Comparison of ENCODE assay signal across 17 cellular contexts in the genomic region with DNA sequence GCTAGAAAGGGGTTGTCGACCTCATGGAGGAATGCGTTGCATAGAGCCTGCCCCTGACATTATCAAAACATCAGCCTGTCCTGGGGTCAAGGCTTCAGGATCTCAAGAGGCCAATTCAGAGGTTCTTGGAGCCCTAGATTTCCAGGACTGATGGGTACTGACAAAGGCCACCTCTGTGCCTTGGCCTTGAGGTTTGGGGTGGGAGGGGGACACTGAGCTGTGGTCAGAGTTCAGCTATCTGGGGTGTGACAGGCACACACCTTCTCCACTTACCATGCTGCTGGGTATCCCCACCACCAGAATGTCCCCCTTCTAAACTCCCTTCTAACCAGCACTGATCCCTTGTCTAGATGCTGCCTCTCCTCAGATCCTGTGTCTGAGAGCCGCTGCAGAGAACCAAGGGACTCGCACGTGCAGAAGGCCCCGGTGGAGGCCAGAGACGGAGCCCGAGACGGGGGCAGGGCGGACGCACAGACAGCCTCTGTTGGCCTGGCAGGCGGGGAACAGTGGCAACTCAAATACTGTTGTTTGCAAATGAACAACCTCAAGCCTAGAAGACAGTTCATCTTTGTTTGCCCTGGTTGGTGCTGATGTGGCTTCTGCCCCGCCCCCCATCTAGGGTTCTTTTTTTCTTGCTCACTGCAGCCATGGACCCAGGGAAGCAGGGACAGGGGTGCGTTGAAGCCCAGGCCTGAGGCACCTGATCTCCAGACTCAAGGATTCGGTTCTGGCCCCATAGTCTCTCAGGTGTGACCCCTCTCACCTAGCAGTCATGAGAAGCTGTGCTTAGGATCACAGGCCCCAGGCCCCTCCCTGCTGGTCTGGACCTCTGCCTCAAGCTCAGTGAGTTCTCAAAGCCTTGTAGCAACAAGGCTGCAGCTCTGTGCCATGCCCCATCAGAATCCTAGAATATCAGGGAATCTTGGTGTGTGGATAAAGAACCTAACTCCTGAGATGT. TPM values are rescaled to one million over a fixed set of nuclear protein-coding genes. Genes with fewer than 3 reads are reported as not detected.
DNase-seq lines count a peak whose midpoint lies in the region; ATAC-seq, FAIRE-seq and TF ChIP-seq lines count a peak whose summit lies in the region.
"Had no signal": no experiment of that assay in that cellular context is flagged by ENCODE, and none has a peak within 500 bp of the region (broad histone marks: within the 10 kb centered on the region; RNA-seq: fewer than 3 reads in every experiment).

No MANE protein-coding gene starts in this region.

- H3K36me3 ChIP-seq in left ventricle myocardium inferior (no peaks in the 10 kb centered on the region), HepG2 (replicated peaks in 1 of 2; ENCODE audit: control insufficient read depth in 1 of 2, insufficient read depth in 2 of 2, low read length in 2 of 2) (no peaks in the 10 kb centered on the region)
- H3K36me3 ChIP-seq: colonic mucosa, pancreas, upper lobe of left lung had no signal

- TF ChIP-seq EP300 in HepG2 (IDR thresholded peaks at IDR 0.05; ENCODE audit: low read depth in 2 of 2, low read length in 2 of 2), result peak; percentile 49 to 75; a peak in 3 of 4 replicates
- peak; percentile 65; the same call in 1 of the 2 replicates for TF ChIP-seq EP300 in HepG2 (CRISPR knock-in tag; IDR thresholded peaks at IDR 0.05; ENCODE audit: borderline replicate concordance)

- no TSS peak for BruUV-seq in HepG2 (replicated peaks; lab: Mats Ljungman, UMichigan)

- H3K4me2 ChIP-seq in HepG2 (ENCODE audit: low read depth, low read length), result peak overlapping the region; percentile 79
- H3K4me2 ChIP-seq: A549 had no signal

- ATAC-seq in Right ventricle myocardium superior (ENCODE audit: poor library complexity), result no peak
- peak; percentile 76 for ATAC-seq in HepG2
- ATAC-seq in sciatic nerve, result peak; percentile 2
- no peak for ATAC-seq in GM19023 (IDR thresholded peaks at IDR 0.05; ENCODE audit: unreplicated experiment)
- ATAC-seq in HG02763 (IDR thresholded peaks at IDR 0.05; ENCODE audit: unreplicated experiment), result no peak
- ATAC-seq: A549 had no signal

- no peak for TF ChIP-seq RAD21 in HepG2 (CRISPR knock-in tag; IDR thresholded peaks at IDR 0.05)

- no peak for DNase-seq in left ventricle myocardium inferior
- DNase-seq in Right ventricle myocardium superior, result no peak
- peak; percentile 87 for DNase-seq in HepG2 (ENCODE audit: low spot score)
- peak; percentile 57 for DNase-seq in sciatic nerve (ENCODE audit: low spot score)
- no peak for DNase-seq in mucosa of gallbladder (ENCODE audit: low spot score)
- no peak for DNase-seq in activated naive CD4-positive, alpha-beta T cell treated with anti-CD3 and anti-CD28 coated beads for 36 hours
- DNase-seq: CD4-positive, alpha-beta memory T cell; colonic mucosa; NCI-H187; NCI-H524 treated with DMSO at 0.1 percent for 48 hours; pancreas; stimulated activated CD4-positive, alpha-beta T cell treated with anti-CD3 and anti-CD28 coated beads, Interleukin-15, amount 100 ng/mL, for 24 hours had no signal

- H3K27ac ChIP-seq in left ventricle myocardium inferior (replicated peaks) (peak overlapping the region; percentile 77), HepG2 (ENCODE audit: extremely low read length, insufficient read depth, low read length) (peak overlapping the region; percentile 14)
- H3K27ac ChIP-seq: colonic mucosa, pancreas had no signal

- H3K36me3 Mint-ChIP-seq in activated naive CD4-positive, alpha-beta T cell treated with anti-CD3 and anti-CD28 coated beads for 36 hours (ENCODE audit: low read depth), result no peaks in the 10 kb centered on the region
- H3K36me3 Mint-ChIP-seq: CD4-positive, alpha-beta memory T cell had no signal

- in situ Hi-C loops in HepG2 (cut with HindIII; ENCODE audit: extremely low pct_ligation_motif_present, low pct_unique_long_range_greater_than_20kb), result no loop called here

- peak overlapping the region; percentile 31 for H3K9ac ChIP-seq in HepG2 (ENCODE audit: insufficient read depth, low read depth, low read length)

- TF ChIP-seq POLR2A in HepG2 (IDR thresholded peaks at IDR 0.05; ENCODE audit: insufficient read depth in 1 of 2, low read depth in 2 of 2, low read length in 2 of 2), result no peak

- H3K27me3 Mint-ChIP-seq in activated naive CD4-positive, alpha-beta T cell treated with anti-CD3 and anti-CD28 coated beads for 36 hours (ENCODE audit: low read depth), result no peaks in the 10 kb centered on the region
- H3K27me3 Mint-ChIP-seq: CD4-positive, alpha-beta memory T cell had no signal

- peak; percentile 91 for FAIRE-seq in HepG2 (lab: Jason Lieb, UNC)
- FAIRE-seq: A549, pancreas, RCC 7860 had no signal

- no peaks in the 10 kb centered on the region for H3K27me3 ChIP-seq in left ventricle myocardium inferior (ENCODE audit: low read depth)
- H3K27me3 ChIP-seq in HepG2 (ENCODE audit: control insufficient read depth in 1 of 2, insufficient read depth in 2 of 2, low read length in 2 of 2), result peaks cover 0 to under 1% of the 10 kb centered on the region in 2 experiments; a peak in 2 of 5 replicates
- H3K27me3 ChIP-seq: colonic mucosa, pancreas, upper lobe of left lung had no signal

- H3K4me1 ChIP-seq in left ventricle myocardium inferior, result peaks cover 31% of the 10 kb centered on the region
- H3K4me1 ChIP-seq in HepG2 (ENCODE audit: insufficient read depth, low read length), result peaks cover 97% of the 10 kb centered on the region
- H3K4me1 ChIP-seq: colonic mucosa, pancreas had no signal

- TF ChIP-seq CTCF in left ventricle myocardium inferior (IDR thresholded peaks at IDR 0.05; ENCODE audit: borderline replicate concordance) (no peak), HepG2 (CRISPR knock-in tag; IDR thresholded peaks at IDR 0.05) (0 out of 2 replicates have a peak, but pooled peaks have one; percentile 3)

- no peak overlapping the region for H3K4me3 Mint-ChIP-seq in activated naive CD4-positive, alpha-beta T cell treated with anti-CD3 and anti-CD28 coated beads for 36 hours
- H3K4me3 Mint-ChIP-seq: CD4-positive, alpha-beta memory T cell had no signal

- H2AFZ ChIP-seq in HepG2 (ENCODE audit: low read length), result no peak overlapping the region

- H3K9me3 ChIP-seq in left ventricle myocardium inferior (replicated peaks) (no peaks in the 10 kb centered on the region), HepG2 (ENCODE audit: low read length) (no peaks in the 10 kb centered on the region)
- H3K9me3 ChIP-seq: A549, colonic mucosa, pancreas, upper lobe of left lung had no signal

- H3K79me2 ChIP-seq in HepG2 (ENCODE audit: insufficient read depth, low read length), result no peaks in the 10 kb centered on the region

- CTCF ChIA-PET in HepG2 (lab: Yijun Ruan, JAX; ENCODE audit: low intra/inter-chr PET ratio, low total read pairs), result no interaction called here
- CTCF ChIA-PET in activated naive CD4-positive, alpha-beta T cell treated with anti-CD3 and anti-CD28 coated beads for 36 hours (lab: Charles Lee), result no interaction called here

- no peak overlapping the region for H3K27ac Mint-ChIP-seq in activated naive CD4-positive, alpha-beta T cell treated with anti-CD3 and anti-CD28 coated beads for 36 hours

- WGBS in HepG2 (ENCODE audit: low lambda C conversion rate), result 0% methylated on average over 6 of the region's 15 CpGs

- no peak overlapping the region for H3K4me3 ChIP-seq in left ventricle myocardium inferior
- H3K4me3 ChIP-seq in HepG2 (replicated peaks in 1 of 3; ENCODE audit: insufficient read depth in 1 of 3, low read depth in 2 of 3, low read length in 3 of 3), result peak overlapping the region in 2 of 3 experiments; percentile 12 to 59; a peak in 2 of 6 replicates
- H3K4me3 ChIP-seq: A549, colonic mucosa, pancreas, upper lobe of left lung had no signal

- no peaks in the 10 kb centered on the region for H3K4me1 Mint-ChIP-seq in activated naive CD4-positive, alpha-beta T cell treated with anti-CD3 and anti-CD28 coated beads for 36 hours (ENCODE audit: low read depth)

- POLR2A ChIA-PET in HepG2 (lab: Yijun Ruan, JAX), result interaction anchor here (0.9 kb wide), 1 partner anchor 13 kb away, joined by 3 read pairs; no protein-coding TSS in a partner anchor

- H3K9me3 Mint-ChIP-seq in activated naive CD4-positive, alpha-beta T cell treated with anti-CD3 and anti-CD28 coated beads for 36 hours, result no peaks in the 10 kb centered on the region
- H3K9me3 Mint-ChIP-seq: CD4-positive, alpha-beta memory T cell had no signal

- intact Hi-C loops in left ventricle myocardium inferior (cut with micrococcal nuclease) (no loop called here), Right ventricle myocardium superior (cut with DNase I) (no loop called here), HepG2 (cut with micrococcal nuclease; ENCODE audit: unreplicated experiment) (no loop called here), sciatic nerve (cut with DNase I) (no loop called here)
- intact Hi-C loops in activated naive CD4-positive, alpha-beta T cell treated with anti-CD3 and anti-CD28 coated beads for 36 hours (cut with micrococcal nuclease), result no loop called here

- H4K20me1 ChIP-seq in HepG2 (ENCODE audit: insufficient read depth, low read length), result no peaks in the 10 kb centered on the region

RNA-seq across cellular contexts. Expression of a gene that starts 28.1 kb away (rescaled TPM):
- total RNA-seq in left ventricle myocardium inferior (13.9 TPM), Right ventricle myocardium superior (16.0 TPM), HepG2 (2016; rRNA removed; fragmentation: Illumina TruSeq; extraction: Trizol) (1.9 and 4.6 TPM in 2 replicates), sciatic nerve (61.2 TPM), mucosa of gallbladder (184 TPM)
- total RNA-seq in HepG2 (2016; cell fraction: cytosol; rRNA removed; fragmentation: Illumina TruSeq; extraction: Trizol; ENCODE audit: low read depth), result 0.71 and 1.2 TPM in 2 replicates
- total RNA-seq in HepG2 (2016; cell fraction: insoluble cytoplasmic fraction; rRNA removed; fragmentation: Illumina TruSeq; extraction: Trizol), result 1.8 and 4.9 TPM in 2 replicates
- 1.3 and 2.0 TPM in 2 replicates for total RNA-seq in HepG2 (2016; cell fraction: membrane; rRNA removed; fragmentation: Illumina TruSeq; extraction: Trizol)
- 7.8 and 7.9 TPM in 2 replicates for total RNA-seq in HepG2 (2016; cell fraction: nucleus; rRNA removed; fragmentation: Illumina TruSeq; extraction: Trizol)
- 13.3 and 21.0 TPM in 2 replicates for polyA plus RNA-seq in HepG2 (2011; rRNA removed)
- polyA plus RNA-seq in HepG2 (2011; cell fraction: cytosol; rRNA removed), result 10.4 and 15.2 TPM in 2 replicates
- 23.0 and 27.9 TPM in 2 replicates for polyA plus RNA-seq in HepG2 (2011; cell fraction: nucleus; rRNA removed)
- 5.3 and 17.7 TPM in 2 replicates for polyA plus RNA-seq in HepG2 (2012)
- 0.42 and 0.62 TPM in 2 replicates for polyA plus RNA-seq in HepG2 (2016; cell fraction: cytosol; fragmentation: Illumina TruSeq; extraction: Trizol; ENCODE audit: low read depth)
- polyA plus RNA-seq in HepG2 (2016; cell fraction: insoluble cytoplasmic fraction; fragmentation: Illumina TruSeq; extraction: Trizol; ENCODE audit: low read depth), result 1.8 and 2.7 TPM in 2 replicates
- 0.71 and 1.0 TPM in 2 replicates for polyA plus RNA-seq in HepG2 (2016; cell fraction: membrane; fragmentation: Illumina TruSeq; extraction: Trizol; ENCODE audit: low read depth)
- 14.8 and 15.3 TPM in 2 replicates for polyA plus RNA-seq in HepG2 (2016; cell fraction: nucleus; fragmentation: Illumina TruSeq; extraction: Trizol; ENCODE audit: insufficient read depth, low read depth)
- 1.1 and 12.0 TPM in 2 replicates for polyA minus RNA-seq in HepG2 (2011; rRNA and poly(A)+ RNA removed; ENCODE audit: low replicate concordance)
- 11.0 and 19.9 TPM in 2 replicates for polyA minus RNA-seq in HepG2 (2011; cell fraction: cytosol; rRNA and poly(A)+ RNA removed)
- 7.9 and 15.2 TPM in 2 replicates for polyA minus RNA-seq in HepG2 (2011; cell fraction: nucleus; rRNA and poly(A)+ RNA removed)
- total RNA-seq in activated naive CD4-positive, alpha-beta T cell treated with anti-CD3 and anti-CD28 coated beads for 36 hours, result 10 to 100 TPM; 12.0 to 13.5 TPM

Comparison
In these comparisons a context has a peak if more than half of its experiments do, and no peak if none do; other contexts are left out.
1. DNase-seq: peak in HepG2 (single experiment) and sciatic nerve (single experiment); none in left ventricle myocardium inferior (single experiment), Right ventricle myocardium superior (single experiment), mucosa of gallbladder (single experiment) and activated naive CD4-positive, alpha-beta T cell treated with anti-CD3 and anti-CD28 coated beads for 36 hours (single experiment).
2. ATAC-seq: peak in HepG2 (single experiment) and sciatic nerve (single experiment); none in Right ventricle myocardium superior (single experiment), GM19023 (single experiment) and HG02763 (single experiment).